In genomic region chr1:44738985-44739360, GRCh38 we compare ENCODE assay signal across 8 cellular contexts. TPM values are rescaled to one million over a fixed set of nuclear protein-coding genes. Genes with fewer than 3 reads are reported as not detected.
A peak's percentile ranks its signal among the peaks of the same experiment; 100 is the strongest.
DNase-seq lines count a peak whose midpoint lies in the region; FAIRE-seq and TF ChIP-seq lines count a peak whose summit lies in the region.
"Not testable (repeated sequence)": the region's sequence is repeated elsewhere in the genome, so short reads cannot be mapped to it uniquely, and the experiment has no call there.
"Had no signal": no experiment of that assay in that cellular context is flagged by ENCODE, and none has a peak within 500 bp of the region (broad histone marks: within the 10 kb centered on the region; RNA-seq: fewer than 3 reads in every experiment).

No MANE protein-coding gene starts in this region.

- not testable (repeated sequence) for H3K4me1 ChIP-seq in HUES6 (ENCODE audit: control insufficient read depth, insufficient read depth, low read length); colonic mucosa; keratinocyte (ENCODE audit: control insufficient read depth, extremely low read depth, insufficient read depth, low read length)

- H3K4me3 ChIP-seq in HUES6 (ENCODE audit: low read depth, low read length) (peak overlapping the region; percentile 90), colonic mucosa (peak overlapping the region; percentile 50), keratinocyte (ENCODE audit: control insufficient read depth in 2 of 3, extremely low read depth in 1 of 3, insufficient read depth in 2 of 3, low read depth in 1 of 3, low read length in 3 of 3) (peak overlapping the region; percentile 57 to 95 (median 94))

- peak overlapping the region; percentile 96 for H2AFZ ChIP-seq in keratinocyte (ENCODE audit: control insufficient read depth, low read length)

- H3K27ac ChIP-seq in 22Rv1: peak overlapping the region; percentile 79
- not testable (repeated sequence) for H3K27ac ChIP-seq in HUES6 (ENCODE audit: low read depth, low read length)
- peak overlapping the region; percentile 87 for H3K27ac ChIP-seq in colonic mucosa
- peak overlapping the region; percentile 67 for H3K27ac ChIP-seq in keratinocyte (ENCODE audit: control insufficient read depth, insufficient read depth, low read length)

- H3K27me3 ChIP-seq in HUES6 (ENCODE audit: control insufficient read depth, insufficient read depth, low read length); colonic mucosa; keratinocyte (ENCODE audit: control insufficient read depth, extremely low read depth, insufficient read depth, low read length): not testable (repeated sequence)

- peak overlapping the region; percentile 97 for H3K4me2 ChIP-seq in keratinocyte (ENCODE audit: control insufficient read depth, extremely low read depth, insufficient read depth, low read depth, low read length)

- peaks cover 24% of the 10 kb centered on the region for H3K36me3 Mint-ChIP-seq in activated CD4-positive, alpha-beta T cell treated with anti-CD3 and anti-CD28 coated beads, Interleukin-2, amount 10 ng/mL, durations not matched to agents 7 days and 5 days (ENCODE audit: low read depth)
- H3K36me3 Mint-ChIP-seq in progenitor cell of endocrine pancreas (ENCODE audit: insufficient read depth): not testable (repeated sequence)

- H3K27me3 Mint-ChIP-seq in activated CD4-positive, alpha-beta T cell treated with anti-CD3 and anti-CD28 coated beads, Interleukin-2, amount 10 ng/mL, durations not matched to agents 7 days and 5 days; progenitor cell of endocrine pancreas: not testable (repeated sequence)

- CTCF ChIA-PET in activated CD4-positive, alpha-beta T cell treated with anti-CD3 and anti-CD28 coated beads, Interleukin-2, amount 10 ng/mL, durations not matched to agents 7 days and 5 days (lab: Charles Lee): not testable (repeated sequence)

- not testable (repeated sequence) for TF ChIP-seq CTCF in 22Rv1 (IDR thresholded peaks at IDR 0.05); colonic mucosa (IDR thresholded peaks at IDR 0.05); keratinocyte (optimal IDR thresholded peaks at IDR 0.05 in 1 of 3, IDR thresholded peaks at IDR 0.05 in 1 of 3, conservative IDR thresholded peaks at IDR 0.05 in 1 of 3; ENCODE audit: extremely low read depth in 1 of 3, insufficient read depth in 2 of 3, low read length in 3 of 3); progenitor cell of endocrine pancreas (IDR thresholded peaks at IDR 0.05; ENCODE audit: unreplicated experiment)

- H3K9ac ChIP-seq in HUES6 (ENCODE audit: low read length) (peak overlapping the region; percentile 69), colonic mucosa (ENCODE audit: low read depth in 2 of 2, low read length in 2 of 2) (peak overlapping the region; percentile 31 to 82), keratinocyte (ENCODE audit: control insufficient read depth, extremely low read depth, insufficient read depth, low read length) (peak overlapping the region; percentile 84)

- DNase-seq in activated CD4-positive, alpha-beta T cell treated with anti-CD3 and anti-CD28 coated beads, Interleukin-2, amount 10 ng/mL, durations not matched to agents 7 days and 5 days; colonic mucosa; keratinocyte (ENCODE audit: low read depth, low spot score); progenitor cell of endocrine pancreas (ENCODE audit: low spot score, unreplicated experiment): not testable (repeated sequence)

- peak overlapping the region; percentile 92 for H3K27ac Mint-ChIP-seq in activated CD4-positive, alpha-beta T cell treated with anti-CD3 and anti-CD28 coated beads, Interleukin-2, amount 10 ng/mL, durations not matched to agents 7 days and 5 days
- peak overlapping the region; percentile 98 for H3K27ac Mint-ChIP-seq in progenitor cell of endocrine pancreas

- not testable (repeated sequence) for FAIRE-seq in keratinocyte (lab: Jason Lieb, UNC)

- peaks cover 30% of the 10 kb centered on the region for H3K79me2 ChIP-seq in keratinocyte (ENCODE audit: control insufficient read depth, insufficient read depth, low read length)

- not testable (repeated sequence) for H3K9me3 ChIP-seq in HUES6 (ENCODE audit: control insufficient read depth, insufficient read depth, low read depth, low read length); colonic mucosa; keratinocyte (ENCODE audit: control insufficient read depth, low read depth, low read length)

- intact Hi-C loops in colonic mucosa (cut with DNase I): not testable (repeated sequence)

- H3K9me3 Mint-ChIP-seq in activated CD4-positive, alpha-beta T cell treated with anti-CD3 and anti-CD28 coated beads, Interleukin-2, amount 10 ng/mL, durations not matched to agents 7 days and 5 days; progenitor cell of endocrine pancreas (ENCODE audit: low read depth): not testable (repeated sequence)

- H3K9me1 ChIP-seq in keratinocyte (ENCODE audit: control insufficient read depth, extremely low read depth, insufficient read depth, low read length): not testable (repeated sequence)

- dilution Hi-C loops in keratinocyte (cut with MboI; ENCODE audit: extremely low pct_ligation_motif_present, low sequenced_read_pairs): not testable (repeated sequence)

- H3K4me3 Mint-ChIP-seq in activated CD4-positive, alpha-beta T cell treated with anti-CD3 and anti-CD28 coated beads, Interleukin-2, amount 10 ng/mL, durations not matched to agents 7 days and 5 days: peak overlapping the region; percentile 93
- H3K4me3 Mint-ChIP-seq in progenitor cell of endocrine pancreas (ENCODE audit: low read depth): peak overlapping the region; percentile 95

- H3K36me3 ChIP-seq in HUES6 (ENCODE audit: control insufficient read depth, insufficient read depth, low read length): peaks cover 21% of the 10 kb centered on the region
- H3K36me3 ChIP-seq in colonic mucosa: not testable (repeated sequence)
- peaks cover 0 to 13% of the 10 kb centered on the region in 2 experiments for H3K36me3 ChIP-seq in keratinocyte (ENCODE audit: control insufficient read depth in 2 of 2, extremely low read depth in 1 of 2, insufficient read depth in 2 of 2, low read length in 2 of 2)

- peaks cover 35% of the 10 kb centered on the region for H3K4me1 Mint-ChIP-seq in activated CD4-positive, alpha-beta T cell treated with anti-CD3 and anti-CD28 coated beads, Interleukin-2, amount 10 ng/mL, durations not matched to agents 7 days and 5 days
- H3K4me1 Mint-ChIP-seq in progenitor cell of endocrine pancreas (ENCODE audit: low read depth): not testable (repeated sequence)

- not testable (repeated sequence) for H4K20me1 ChIP-seq in keratinocyte (ENCODE audit: control insufficient read depth, extremely low read depth, insufficient read depth, low read length)

- POLR2A ChIA-PET in activated CD4-positive, alpha-beta T cell treated with anti-CD3 and anti-CD28 coated beads, Interleukin-2, amount 10 ng/mL, durations not matched to agents 7 days and 5 days (lab: Charles Lee): not testable (repeated sequence)

RNA-seq across cellular contexts. Expression of gene KIF2C, which starts 0.7 kb away (rescaled TPM):
- total RNA-seq in activated CD4-positive, alpha-beta T cell treated with anti-CD3 and anti-CD28 coated beads, Interleukin-2, amount 10 ng/mL, durations not matched to agents 7 days and 5 days: 100 to 1,000 TPM; 110 to 121 TPM
- 10 to 100 TPM; 13.6 to 33.2 TPM for total RNA-seq in colonic mucosa
- polyA plus RNA-seq in keratinocyte: 2.5 to 17.6 TPM (median 16.3 TPM) in 3 replicates
- polyA plus RNA-seq in keratinocyte (2011; ENCODE audit: low read depth): 0.19 TPM
- polyA plus RNA-seq in keratinocyte (2011; cell fraction: cytosol; rRNA removed): 3.1 and 3.2 TPM in 2 replicates
- polyA plus RNA-seq in keratinocyte (2011; cell fraction: nucleus; rRNA removed): 4.0 and 5.6 TPM in 2 replicates
- polyA plus RNA-seq in keratinocyte (2012; ENCODE audit: low replicate concordance): 0.24 and 10.7 TPM in 2 replicates
- polyA minus RNA-seq in keratinocyte: 2.3 to 16.0 TPM (median 5.4 TPM) in 3 replicates
- 3.5 TPM for polyA minus RNA-seq in keratinocyte (2011; cell fraction: cytosol; rRNA and poly(A)+ RNA removed)
- polyA minus RNA-seq in keratinocyte (2011; cell fraction: nucleus; rRNA and poly(A)+ RNA removed): 1.5 and 2.2 TPM in 2 replicates
- 26.6 and 28.7 TPM in 2 replicates for total RNA-seq in progenitor cell of endocrine pancreas

RNA-seq across cellular contexts. Expression of gene RNU5D-1, which starts 8.0 kb away (rescaled TPM):
- not detected for total RNA-seq in activated CD4-positive, alpha-beta T cell treated with anti-CD3 and anti-CD28 coated beads, Interleukin-2, amount 10 ng/mL, durations not matched to agents 7 days and 5 days
- total RNA-seq in colonic mucosa (not detected), progenitor cell of endocrine pancreas (not detected in 2 replicates)
- polyA plus RNA-seq in keratinocyte: not detected in 3 replicates
- not detected for polyA plus RNA-seq in keratinocyte (2011; ENCODE audit: low read depth)
- polyA plus RNA-seq in keratinocyte (2011; cell fraction: cytosol; rRNA removed): not detected in 2 replicates
- polyA plus RNA-seq in keratinocyte (2011; cell fraction: nucleus; rRNA removed): not detected in 2 replicates
- not detected in 2 replicates for polyA plus RNA-seq in keratinocyte (2012; ENCODE audit: low replicate concordance)
- polyA minus RNA-seq in keratinocyte: under 0.01 TPM in 3 replicates
- not detected for polyA minus RNA-seq in keratinocyte (2011; cell fraction: cytosol; rRNA and poly(A)+ RNA removed)
- polyA minus RNA-seq in keratinocyte (2011; cell fraction: nucleus; rRNA and poly(A)+ RNA removed): under 0.01 TPM in 2 replicates
- total RNA-seq: dermis microvascular lymphatic vessel endothelial cell, Right ventricle myocardium inferior had no signal

RNA-seq across cellular contexts. Expression of gene RPS8, which starts 36.4 kb away (rescaled TPM):
- total RNA-seq in activated CD4-positive, alpha-beta T cell treated with anti-CD3 and anti-CD28 coated beads, Interleukin-2, amount 10 ng/mL, durations not matched to agents 7 days and 5 days: 1,000 to 10,000 TPM; 1,879 to 1,968 TPM
- total RNA-seq in colonic mucosa: 1,000 to 10,000 TPM; 1,574 to 1,589 TPM
- polyA plus RNA-seq in keratinocyte: 1,764 to 2,149 TPM (median 1,890 TPM) in 3 replicates
- polyA plus RNA-seq in keratinocyte (2011; ENCODE audit: low read depth): 1,489 TPM
- 1,963 and 2,381 TPM in 2 replicates for polyA plus RNA-seq in keratinocyte (2011; cell fraction: cytosol; rRNA removed)
- polyA plus RNA-seq in keratinocyte (2011; cell fraction: nucleus; rRNA removed): 529 and 600 TPM in 2 replicates
- 2,173 and 2,970 TPM in 2 replicates for polyA plus RNA-seq in keratinocyte (2012; ENCODE audit: low replicate concordance)
- 237 to 673 TPM (median 537 TPM) in 3 replicates for polyA minus RNA-seq in keratinocyte
- 965 TPM for polyA minus RNA-seq in keratinocyte (2011; cell fraction: cytosol; rRNA and poly(A)+ RNA removed)
- 131 and 151 TPM in 2 replicates for polyA minus RNA-seq in keratinocyte (2011; cell fraction: nucleus; rRNA and poly(A)+ RNA removed)
- 1,808 and 1,842 TPM in 2 replicates for total RNA-seq in progenitor cell of endocrine pancreas

RNA-seq across cellular contexts. Expression of gene BEST4, which starts 49.0 kb away (rescaled TPM):
- total RNA-seq in activated CD4-positive, alpha-beta T cell treated with anti-CD3 and anti-CD28 coated beads, Interleukin-2, amount 10 ng/mL, durations not matched to agents 7 days and 5 days: under 1 TPM; 0.42 to 0.55 TPM
- total RNA-seq in colonic mucosa (10 to 100 TPM; 26.0 to 58.9 TPM), progenitor cell of endocrine pancreas (2.1 and 2.4 TPM in 2 replicates)
- 0.07 to 0.14 TPM (median 0.13 TPM) in 3 replicates for polyA plus RNA-seq in keratinocyte
- 0.21 TPM for polyA plus RNA-seq in keratinocyte (2011; ENCODE audit: low read depth)
- polyA plus RNA-seq in keratinocyte (2011; cell fraction: cytosol; rRNA removed): 0.03 TPM in 1 of 2 replicates, not detected in the other
- polyA plus RNA-seq in keratinocyte (2011; cell fraction: nucleus; rRNA removed): 0.43 and 0.53 TPM in 2 replicates
- 0.14 TPM in 1 of 2 replicates, not detected in the other for polyA plus RNA-seq in keratinocyte (2012; ENCODE audit: low replicate concordance)
- 0.16 TPM in 1 of 3 replicates, not detected in the others for polyA minus RNA-seq in keratinocyte
- polyA minus RNA-seq in keratinocyte (2011; cell fraction: cytosol; rRNA and poly(A)+ RNA removed): not detected
- polyA minus RNA-seq in keratinocyte (2011; cell fraction: nucleus; rRNA and poly(A)+ RNA removed): not detected in 2 replicates
- total RNA-seq: dermis microvascular lymphatic vessel endothelial cell, Right ventricle myocardium inferior had no signal
